Comparison of ENCODE assay signal across 25 cellular contexts in the genomic region with DNA sequence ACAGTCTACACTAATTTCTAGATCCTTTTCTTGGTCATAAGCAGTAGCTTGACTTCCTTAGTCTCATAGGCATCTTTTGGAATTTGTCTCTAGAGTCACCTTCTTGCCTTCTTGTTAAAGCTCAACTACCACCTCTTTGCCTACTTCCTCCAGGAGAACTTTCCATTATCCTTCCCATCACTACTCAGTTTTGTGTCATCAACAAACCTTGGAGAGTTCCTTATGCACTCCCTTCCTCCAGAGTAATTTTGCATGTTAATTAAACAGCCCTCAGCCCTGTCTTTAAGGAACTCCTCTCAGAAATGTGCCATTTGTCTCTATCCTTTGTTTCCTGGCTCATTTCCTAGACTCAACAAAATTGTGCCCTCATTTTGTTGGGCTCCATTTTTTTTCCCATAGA.
"Had no signal": no experiment of that assay in that cellular context is flagged by ENCODE, and none has a peak within 500 bp of the region (broad histone marks: within the 10 kb centered on the region; RNA-seq: fewer than 3 reads in every experiment).

No MANE protein-coding gene starts in this region.

- H3K36me3 ChIP-seq: colonic mucosa, esophagus muscularis mucosa, esophagus squamous epithelium, gastrocnemius medialis, gastroesophageal sphincter, heart left ventricle, heart right ventricle had no signal

- H3K27ac ChIP-seq: colonic mucosa, coronary artery, dorsolateral prefrontal cortex, epithelial cell of prostate, esophagus muscularis mucosa, esophagus squamous epithelium, foreskin keratinocyte, gastrocnemius medialis, gastroesophageal sphincter, heart left ventricle, heart right ventricle, hepatocyte had no signal

- DNase-seq: colonic mucosa; cortex of kidney; dermis blood vessel endothelial cell; dorsolateral prefrontal cortex; effector CD4-positive, alpha-beta T cell; effector CD8-positive, alpha-beta T cell; effector memory CD4-positive, alpha-beta T cell; effector memory CD8-positive, alpha-beta T cell; endodermal cell; erythroblast; esophagus squamous epithelium; foreskin fibroblast; foreskin keratinocyte; foreskin melanocyte; gastrocnemius medialis; glutamatergic neuron; head of caudate nucleus; heart left ventricle; heart right ventricle had no signal

- ATAC-seq: effector memory CD8-positive, alpha-beta T cell; esophagus mucosa; foreskin keratinocyte; gastrocnemius medialis; gastroesophageal sphincter; heart left ventricle; heart right ventricle had no signal

- H3K9me3 ChIP-seq: colonic mucosa, esophagus muscularis mucosa, esophagus squamous epithelium, gastrocnemius medialis, gastroesophageal sphincter, heart left ventricle, heart right ventricle had no signal

- H3K4me1 ChIP-seq: colonic mucosa had no signal

- H3K4me3 ChIP-seq: colonic mucosa, coronary artery, dorsolateral prefrontal cortex, esophagus muscularis mucosa, esophagus squamous epithelium, gastrocnemius medialis, gastroesophageal sphincter, heart left ventricle, heart right ventricle, hepatocyte had no signal
